Comparison of ENCODE assay signal across 20 cellular contexts in genomic region chr13:43042410-43042921, GRCh38. TPM values are rescaled to one million over a fixed set of nuclear protein-coding genes. Genes with fewer than 3 reads are reported as not detected.
DNase-seq lines count a peak whose midpoint lies in the region; ATAC-seq, FAIRE-seq and TF ChIP-seq lines count a peak whose summit lies in the region.
"Had no signal": no experiment of that assay in that cellular context is flagged by ENCODE, and none has a peak within 500 bp of the region (broad histone marks: within the 10 kb centered on the region; RNA-seq: fewer than 3 reads in every experiment).

No MANE protein-coding gene starts in this region.

- H3K4me1 Mint-ChIP-seq in activated naive CD4-positive, alpha-beta T cell treated with anti-CD3 and anti-CD28 coated beads for 36 hours (ENCODE audit: low read depth), result peaks cover 60% of the 10 kb centered on the region
- H3K4me1 Mint-ChIP-seq in activated CD8-positive, alpha-beta T cell treated with anti-CD3 and anti-CD28 coated beads, Interleukin-2, amount 10 ng/mL, durations not matched to agents 7 days and 5 days (ENCODE audit: low read depth), result peaks cover 25% of the 10 kb centered on the region

- H3K36me3 ChIP-seq in osteoblast (ENCODE audit: insufficient read depth, low read length), result no peaks in the 10 kb centered on the region
- H3K36me3 ChIP-seq: colonic mucosa had no signal

- no peaks in the 10 kb centered on the region for H3K9me3 ChIP-seq in osteoblast (ENCODE audit: low read depth, low read length)
- H3K9me3 ChIP-seq: body of pancreas, colonic mucosa, stomach had no signal

- peak; percentile 19 for ATAC-seq in activated CD8-positive, alpha-beta T cell treated with anti-CD3 and anti-CD28 coated beads, Interleukin-2, amount 10 ng/mL, durations not matched to agents 7 days and 5 days
- no peak for ATAC-seq in esophagus mucosa
- ATAC-seq: body of pancreas had no signal

- no peaks in the 10 kb centered on the region for H3K9me3 Mint-ChIP-seq in activated naive CD4-positive, alpha-beta T cell treated with anti-CD3 and anti-CD28 coated beads for 36 hours
- no peaks in the 10 kb centered on the region for H3K9me3 Mint-ChIP-seq in activated CD8-positive, alpha-beta T cell treated with anti-CD3 and anti-CD28 coated beads, Interleukin-2, amount 10 ng/mL, durations not matched to agents 7 days and 5 days (ENCODE audit: insufficient read depth)
- H3K9me3 Mint-ChIP-seq: CD8-positive, alpha-beta memory T cell had no signal

- DNase-seq in activated naive CD4-positive, alpha-beta T cell treated with anti-CD3 and anti-CD28 coated beads for 36 hours, result peak; percentile 53
- no peak for DNase-seq in activated naive CD4-positive, alpha-beta T cell treated with Interleukin-2 at 50 U/mL for 16 hours
- DNase-seq in GM12891 (ENCODE audit: insufficient read length, low spot score) (no peak), osteoblast (ENCODE audit: insufficient read length, low spot score, missing footprints) (peak; percentile 56), foreskin melanocyte (no peak)
- DNase-seq in activated CD8-positive, alpha-beta T cell treated with anti-CD3 and anti-CD28 coated beads, Interleukin-2, amount 10 ng/mL, durations not matched to agents 7 days and 5 days, result no peak
- no peak for DNase-seq in stimulated activated CD8-positive, alpha-beta memory T cell treated with anti-CD3 and anti-CD28 coated beads, Interleukin-4, amount 100 ng/mL, for 48 hours
- DNase-seq: activated naive CD4-positive, alpha-beta T cell; body of pancreas; CD8-positive, alpha-beta memory T cell; colonic mucosa; DND-41; islet precursor cell; mammary epithelial cell; NCI-H1048; NCI-H2029 treated with DMSO at 0.1 percent for 48 hours; NCI-H446 treated with DMSO at 0.1 percent for 48 hours; stomach had no signal

- H3K27me3 ChIP-seq in osteoblast (ENCODE audit: insufficient read depth, low read length), result no peaks in the 10 kb centered on the region
- H3K27me3 ChIP-seq: body of pancreas, colonic mucosa, hepatocyte, stomach had no signal

- no peak overlapping the region for H2AFZ ChIP-seq in osteoblast (ENCODE audit: low read length)

- CTCF ChIA-PET in activated naive CD4-positive, alpha-beta T cell treated with anti-CD3 and anti-CD28 coated beads for 36 hours (lab: Charles Lee), result interaction anchor here (0.6 to 1.4 kb wide), 2 partner anchors 16 to 80 kb away, joined by 4 to 5 read pairs; no protein-coding TSS in a partner anchor
- CTCF ChIA-PET in activated CD8-positive, alpha-beta T cell treated with anti-CD3 and anti-CD28 coated beads, Interleukin-2, amount 10 ng/mL, durations not matched to agents 7 days and 5 days (lab: Charles Lee), result interaction anchor here (1.2 kb wide), 1 partner anchor 73 kb away, joined by 3 read pairs; no protein-coding TSS in a partner anchor

- no peak overlapping the region for H3K27ac Mint-ChIP-seq in activated naive CD4-positive, alpha-beta T cell treated with anti-CD3 and anti-CD28 coated beads for 36 hours
- H3K27ac Mint-ChIP-seq in activated CD8-positive, alpha-beta T cell treated with anti-CD3 and anti-CD28 coated beads, Interleukin-2, amount 10 ng/mL, durations not matched to agents 7 days and 5 days, result no peak overlapping the region

- no peaks in the 10 kb centered on the region for H3K27me3 Mint-ChIP-seq in activated naive CD4-positive, alpha-beta T cell treated with anti-CD3 and anti-CD28 coated beads for 36 hours (ENCODE audit: low read depth)
- H3K27me3 Mint-ChIP-seq in activated CD8-positive, alpha-beta T cell treated with anti-CD3 and anti-CD28 coated beads, Interleukin-2, amount 10 ng/mL, durations not matched to agents 7 days and 5 days (ENCODE audit: low read depth), result no peaks in the 10 kb centered on the region
- H3K27me3 Mint-ChIP-seq: CD8-positive, alpha-beta memory T cell had no signal

- no peak overlapping the region for H3K4me2 ChIP-seq in osteoblast (ENCODE audit: insufficient read depth, low read length)
- H3K4me2 ChIP-seq: hepatocyte had no signal

- H3K27ac ChIP-seq in osteoblast (ENCODE audit: low read depth, low read length), result no peak overlapping the region
- H3K27ac ChIP-seq: body of pancreas, colonic mucosa had no signal

- H3K36me3 Mint-ChIP-seq in activated naive CD4-positive, alpha-beta T cell treated with anti-CD3 and anti-CD28 coated beads for 36 hours (ENCODE audit: low read depth), result peaks cover 20% of the 10 kb centered on the region
- peaks cover 23% of the 10 kb centered on the region for H3K36me3 Mint-ChIP-seq in activated CD8-positive, alpha-beta T cell treated with anti-CD3 and anti-CD28 coated beads, Interleukin-2, amount 10 ng/mL, durations not matched to agents 7 days and 5 days (ENCODE audit: low read depth)

- no peak overlapping the region for H3K4me3 ChIP-seq in osteoblast (ENCODE audit: insufficient read depth, low read length)
- H3K4me3 ChIP-seq: body of pancreas, colonic mucosa, hepatocyte, stomach had no signal

- H3K4me1 ChIP-seq in osteoblast (ENCODE audit: insufficient read depth, low read length), result peaks cover 10% of the 10 kb centered on the region

- no peak overlapping the region for H3K4me3 Mint-ChIP-seq in activated naive CD4-positive, alpha-beta T cell treated with anti-CD3 and anti-CD28 coated beads for 36 hours
- H3K4me3 Mint-ChIP-seq in activated CD8-positive, alpha-beta T cell treated with anti-CD3 and anti-CD28 coated beads, Interleukin-2, amount 10 ng/mL, durations not matched to agents 7 days and 5 days, result no peak overlapping the region
- H3K4me3 Mint-ChIP-seq: CD8-positive, alpha-beta memory T cell had no signal

- peak; percentile 51 for FAIRE-seq in GM12891 (lab: Jason Lieb, UNC)

- no peak for TF ChIP-seq CTCF in osteoblast (IDR thresholded peaks at IDR 0.05; ENCODE audit: extremely low read depth, low read depth, low read length)

- peaks cover 63% of the 10 kb centered on the region for H3K79me2 ChIP-seq in osteoblast (ENCODE audit: insufficient read depth, low read length)
- H3K79me2 ChIP-seq: hepatocyte had no signal

- POLR2A ChIA-PET in activated CD8-positive, alpha-beta T cell treated with anti-CD3 and anti-CD28 coated beads, Interleukin-2, amount 10 ng/mL, durations not matched to agents 7 days and 5 days (lab: Charles Lee), result interaction anchor here (1.1 to 1.3 kb wide), 2 partner anchors 50 to 51 kb away, joined by 3 to 5 read pairs; partner anchors contain the start of gene EPSTI1

- TF ChIP-seq POLR2A in GM12891 (IDR thresholded peaks at IDR 0.05; ENCODE audit: low read depth, low read length), result no peak

- intact Hi-C loops in activated naive CD4-positive, alpha-beta T cell treated with anti-CD3 and anti-CD28 coated beads for 36 hours (cut with micrococcal nuclease), result loop anchor here (1.0 to 10.0 kb wide), 3 partner anchors 46 to 638 kb away; no protein-coding TSS in a partner anchor

- no peaks in the 10 kb centered on the region for H4K20me1 ChIP-seq in osteoblast (ENCODE audit: insufficient read depth, low read length)

TF ChIP-seq in GM12891, 5 proteins besides CTCF, POLR2A, EP300 and RAD21:
- TF ChIP-seq POLR2AphosphoS5 (IDR thresholded peaks at IDR 0.05; ENCODE audit: low read depth, low read length) (no peak), PAX5 (IDR thresholded peaks at IDR 0.05; ENCODE audit: insufficient read depth, low read length, severe bottlenecking) (no peak), SPI1 (IDR thresholded peaks at IDR 0.05; ENCODE audit: low read depth, low read length) (no peak), POU2F2 (IDR thresholded peaks at IDR 0.05; ENCODE audit: low read depth, low read length) (no peak), TAF1 (IDR thresholded peaks at IDR 0.05; ENCODE audit: low read depth, low read length) (no peak)

RNA-seq across cellular contexts. Expression of gene DNAJC15, which starts 19.1 kb away (rescaled TPM):
- 10 to 100 TPM; 14.5 to 16.8 TPM for total RNA-seq in activated naive CD4-positive, alpha-beta T cell treated with anti-CD3 and anti-CD28 coated beads for 36 hours
- polyA plus RNA-seq in GM12891 (2012; ENCODE audit: low read depth, missing spikeins), result 24.9 TPM
- total RNA-seq in activated CD8-positive, alpha-beta T cell treated with anti-CD3 and anti-CD28 coated beads, Interleukin-2, amount 10 ng/mL, durations not matched to agents 7 days and 5 days, result 10 to 100 TPM; 12.3 to 14.2 TPM
- total RNA-seq in osteoblast (13.0 and 17.0 TPM in 2 replicates), esophagus mucosa (4.9 TPM)

RNA-seq across cellular contexts. Expression of gene EPSTI1, which starts 50.4 kb away (rescaled TPM):
- 10 to 100 TPM; 17.4 to 19.8 TPM for total RNA-seq in activated naive CD4-positive, alpha-beta T cell treated with anti-CD3 and anti-CD28 coated beads for 36 hours
- polyA plus RNA-seq in GM12891 (2012; ENCODE audit: low read depth, missing spikeins), result 23.0 TPM
- 10 to 100 TPM; 59.0 to 68.1 TPM for total RNA-seq in activated CD8-positive, alpha-beta T cell treated with anti-CD3 and anti-CD28 coated beads, Interleukin-2, amount 10 ng/mL, durations not matched to agents 7 days and 5 days
- total RNA-seq in osteoblast (25.9 and 30.8 TPM in 2 replicates), esophagus mucosa (3.4 TPM)

Comparison
In these comparisons a context has a peak if more than half of its experiments do, and no peak if none do; other contexts are left out.
1. DNase-seq: peak in activated naive CD4-positive, alpha-beta T cell treated with anti-CD3 and anti-CD28 coated beads for 36 hours (single experiment) and osteoblast (single experiment); none in activated naive CD4-positive, alpha-beta T cell treated with Interleukin-2 at 50 U/mL for 16 hours (single experiment), GM12891 (single experiment), activated CD8-positive, alpha-beta T cell treated with anti-CD3 and anti-CD28 coated beads, Interleukin-2, amount 10 ng/mL, durations not matched to agents 7 days and 5 days (single experiment), stimulated activated CD8-positive, alpha-beta memory T cell treated with anti-CD3 and anti-CD28 coated beads, Interleukin-4, amount 100 ng/mL, for 48 hours (single experiment) and foreskin melanocyte (single experiment).